15 cellular contexts compared by ENCODE assay signal in genomic region chr17:76122411-76123126, GRCh38. TPM values are rescaled to one million over a fixed set of nuclear protein-coding genes. Genes with fewer than 3 reads are reported as not detected.
DNase-seq lines count a peak whose midpoint lies in the region; ATAC-seq and TF ChIP-seq lines count a peak whose summit lies in the region.
"Had no signal": no experiment of that assay in that cellular context is flagged by ENCODE, and none has a peak within 500 bp of the region (broad histone marks: within the 10 kb centered on the region; RNA-seq: fewer than 3 reads in every experiment).

No MANE protein-coding gene starts in this region.

- H3K36me3 ChIP-seq in CD4-positive, alpha-beta memory T cell (ENCODE audit: insufficient read depth, low read length), result no peaks in the 10 kb centered on the region
- H3K36me3 ChIP-seq: heart left ventricle had no signal

- POLR2A ChIA-PET in CD4-positive, alpha-beta memory T cell (lab: Charles Lee; ENCODE audit: partially characterized antibody), result interaction anchor here (1.3 to 7.9 kb wide), 7 partner anchors 20 to 158 kb away, joined by 4 to 108 read pairs (median 7); partner anchors contain the start of gene UBALD2

- TF ChIP-seq CTCF in GM13976 (IDR thresholded peaks at IDR 0.05; ENCODE audit: borderline replicate concordance, control extremely low read depth, extremely low read depth, insufficient read depth, missing control alignments) (no peak), natural killer cell (IDR thresholded peaks at IDR 0.05) (no peak)

- in situ Hi-C loops in GM13976 (cut with MboI; ENCODE audit: low sequenced_read_pairs, unreplicated experiment), result no loop called here

- H3K9me3 ChIP-seq in CD4-positive, alpha-beta memory T cell (ENCODE audit: control insufficient read depth in 1 of 2, low read length in 2 of 2), result no peaks in the 10 kb centered on the region
- H3K9me3 ChIP-seq: heart left ventricle had no signal

- H3K4me3 Mint-ChIP-seq in CD4-positive, alpha-beta memory T cell, result peak overlapping the region in 6 of 8 donors; percentile 35 to 80 (median 50)
- peak overlapping the region; percentile 54 for H3K4me3 Mint-ChIP-seq in activated naive CD8-positive, alpha-beta T cell treated with anti-CD3 and anti-CD28 coated beads for 36 hours
- peak overlapping the region; percentile 58 for H3K4me3 Mint-ChIP-seq in natural killer cell

- intact Hi-C loops in CD4-positive, alpha-beta memory T cell (cut with micrococcal nuclease), result loop anchor here (5.0 kb wide), 1 partner anchor 110 kb away; no protein-coding TSS in a partner anchor
- intact Hi-C loops in natural killer cell (cut with micrococcal nuclease), result no loop called here

- no peaks in the 10 kb centered on the region for H3K9me3 Mint-ChIP-seq in CD4-positive, alpha-beta memory T cell
- H3K9me3 Mint-ChIP-seq in activated naive CD8-positive, alpha-beta T cell treated with anti-CD3 and anti-CD28 coated beads for 36 hours, result no peaks in the 10 kb centered on the region
- no peaks in the 10 kb centered on the region for H3K9me3 Mint-ChIP-seq in natural killer cell

- peaks cover 4 to 12% (median 9%) of the 10 kb centered on the region in 4 donors for H3K4me1 Mint-ChIP-seq in CD4-positive, alpha-beta memory T cell
- H3K4me1 Mint-ChIP-seq in activated naive CD8-positive, alpha-beta T cell treated with anti-CD3 and anti-CD28 coated beads for 36 hours, result peaks cover 20% of the 10 kb centered on the region
- H3K4me1 Mint-ChIP-seq in natural killer cell, result peaks cover 0 to 19% of the 10 kb centered on the region in 2 donors

- peak overlapping the region in 6 of 7 donors; percentile 21 to 86 (median 70) for H3K27ac Mint-ChIP-seq in CD4-positive, alpha-beta memory T cell
- H3K27ac Mint-ChIP-seq in activated naive CD8-positive, alpha-beta T cell treated with anti-CD3 and anti-CD28 coated beads for 36 hours, result peak overlapping the region; percentile 62
- peak overlapping the region in 1 of 2 donors; percentile 79 for H3K27ac Mint-ChIP-seq in natural killer cell

- H3K4me3 ChIP-seq in CD4-positive, alpha-beta memory T cell (ENCODE audit: low read length in 2 of 2), result no peak overlapping the region

- no peak for ATAC-seq in natural killer cell

- H3K27me3 ChIP-seq in CD4-positive, alpha-beta memory T cell (ENCODE audit: insufficient read depth, low read length), result no peaks in the 10 kb centered on the region
- H3K27me3 ChIP-seq: heart left ventricle had no signal

- no peaks in the 10 kb centered on the region for H3K27me3 Mint-ChIP-seq in CD4-positive, alpha-beta memory T cell
- no peaks in the 10 kb centered on the region for H3K27me3 Mint-ChIP-seq in activated naive CD8-positive, alpha-beta T cell treated with anti-CD3 and anti-CD28 coated beads for 36 hours
- no peaks in the 10 kb centered on the region for H3K27me3 Mint-ChIP-seq in natural killer cell (ENCODE audit: low read depth in 2 of 2)

- H3K27ac ChIP-seq in CD4-positive, alpha-beta memory T cell (ENCODE audit: low read depth, low read length), result no peak overlapping the region

- CTCF ChIA-PET in CD4-positive, alpha-beta memory T cell (lab: Charles Lee; ENCODE audit: partially characterized antibody), result interaction anchor here (1.0 to 11.2 kb wide), 12 partner anchors 23 to 157 kb away, joined by 3 to 232 read pairs (median 8); no protein-coding TSS in a partner anchor

- no peak for DNase-seq in CD4-positive, alpha-beta memory T cell
- peak; percentile 35 for DNase-seq in GM13976 (ENCODE audit: low spot score)
- no peak for DNase-seq in activated naive CD8-positive, alpha-beta T cell treated with anti-CD3 and anti-CD28 coated beads for 36 hours
- DNase-seq in natural killer cell, result no peak
- no peak for DNase-seq in HuH-7 (ENCODE audit: low spot score)
- no peak for DNase-seq in AG20443 (ENCODE audit: low spot score)
- DNase-seq in globus pallidus (ENCODE audit: low spot score), result no peak
- DNase-seq in kidney tubule cell (ENCODE audit: low spot score), result no peak
- DNase-seq: activated gamma-delta T cell treated with Interleukin-2 at 50 U/mL for 16 hours, DMS153, NCI-H1930 had no signal

- no peaks in the 10 kb centered on the region for H3K36me3 Mint-ChIP-seq in CD4-positive, alpha-beta memory T cell
- no peaks in the 10 kb centered on the region for H3K36me3 Mint-ChIP-seq in activated naive CD8-positive, alpha-beta T cell treated with anti-CD3 and anti-CD28 coated beads for 36 hours
- H3K36me3 Mint-ChIP-seq in natural killer cell, result no peaks in the 10 kb centered on the region

- peaks cover 10% of the 10 kb centered on the region for H3K4me1 ChIP-seq in CD4-positive, alpha-beta memory T cell (ENCODE audit: insufficient read depth, low read length)

RNA-seq across cellular contexts. Expression of gene FOXJ1, which starts 18.5 kb away (rescaled TPM):
- under 1 TPM; 0.19 to 0.20 TPM for total RNA-seq in CD4-positive, alpha-beta memory T cell
- polyA plus RNA-seq in CD4-positive, alpha-beta memory T cell, result not detected
- 1 to 10 TPM; 7.5 to 7.8 TPM for total RNA-seq in activated naive CD8-positive, alpha-beta T cell treated with anti-CD3 and anti-CD28 coated beads for 36 hours
- total RNA-seq in natural killer cell, result under 1 TPM; 0.21 to 0.93 (median 0.36) TPM
- total RNA-seq: dermis microvascular lymphatic vessel endothelial cell, heart left ventricle, right cardiac atrium had no signal
- polyA plus RNA-seq: heart left ventricle, right cardiac atrium had no signal

RNA-seq across cellular contexts. Expression of gene EXOC7, which starts 19.0 kb away (rescaled TPM):
- 100 to 1,000 TPM; 183 to 184 TPM for total RNA-seq in CD4-positive, alpha-beta memory T cell
- polyA plus RNA-seq in CD4-positive, alpha-beta memory T cell, result 10 to 100 TPM; 36.2 to 66.9 TPM
- 10 to 100 TPM; 81.2 to 88.1 TPM for total RNA-seq in activated naive CD8-positive, alpha-beta T cell treated with anti-CD3 and anti-CD28 coated beads for 36 hours
- total RNA-seq in natural killer cell, result 100 to 1,000 TPM; 130 to 149 (median 142) TPM

RNA-seq across cellular contexts. Expression of gene ZACN, which starts 43.6 kb away (rescaled TPM):
- total RNA-seq in CD4-positive, alpha-beta memory T cell, result under 1 TPM in 1 of 2 experiments, not detected in 1; 0.35 TPM
- 1 to 10 TPM in 1 of 2 donors, not detected in 1; 1.0 TPM for polyA plus RNA-seq in CD4-positive, alpha-beta memory T cell
- total RNA-seq in activated naive CD8-positive, alpha-beta T cell treated with anti-CD3 and anti-CD28 coated beads for 36 hours, result 1 to 10 TPM; 3.7 TPM
- total RNA-seq in natural killer cell, result under 1 TPM; 0.28 to 0.80 (median 0.50) TPM
- total RNA-seq: dermis microvascular lymphatic vessel endothelial cell, mesenteric fat pad, right cardiac atrium had no signal

RNA-seq across cellular contexts. Expression of gene GALR2, which starts 48.0 kb away (rescaled TPM):
- total RNA-seq in CD4-positive, alpha-beta memory T cell, result not detected
- under 1 TPM in 1 of 2 donors, not detected in 1; 0.37 TPM for polyA plus RNA-seq in CD4-positive, alpha-beta memory T cell
- 1 to 10 TPM; 2.5 to 2.7 TPM for total RNA-seq in activated naive CD8-positive, alpha-beta T cell treated with anti-CD3 and anti-CD28 coated beads for 36 hours
- under 1 TPM in 2 of 3 donors, not detected in 1; 0.27 to 0.53 TPM for total RNA-seq in natural killer cell
- total RNA-seq: heart left ventricle, mesenteric fat pad, right cardiac atrium had no signal
- polyA plus RNA-seq: right cardiac atrium had no signal

RNA-seq across cellular contexts. Expression of gene SRP68, which starts 50.3 kb away (rescaled TPM):
- total RNA-seq in CD4-positive, alpha-beta memory T cell, result 10 to 100 TPM; 86.5 to 92.4 TPM
- 10 to 100 TPM; 59.1 to 84.9 TPM for polyA plus RNA-seq in CD4-positive, alpha-beta memory T cell
- 100 to 1,000 TPM; 140 to 141 TPM for total RNA-seq in activated naive CD8-positive, alpha-beta T cell treated with anti-CD3 and anti-CD28 coated beads for 36 hours
- total RNA-seq in natural killer cell, result 10 to 100 TPM; 57.8 to 74.4 (median 70.7) TPM

Comparison
In these comparisons a context has a peak if more than half of its experiments do, and no peak if none do; other contexts are left out.
1. RNA of gene FOXJ1, which starts 18.5 kb away (total RNA-seq): 7.5 to 7.8 TPM in activated naive CD8-positive, alpha-beta T cell treated with anti-CD3 and anti-CD28 coated beads for 36 hours; 0.21 to 0.93 TPM in natural killer cell and 0.19 to 0.20 TPM in CD4-positive, alpha-beta memory T cell; every median in the first group is over 4 times any median in the second.
2. Peak in every context shown above with its lines, with median percentiles within 50 percentile points of each other: H3K4me3 Mint-ChIP-seq.